17 cellular contexts compared by ENCODE assay signal in genomic region chr3:120113128-120114116, GRCh38. TPM values are rescaled to one million over a fixed set of nuclear protein-coding genes. Genes with fewer than 3 reads are reported as not detected.
DNase-seq lines count a peak whose midpoint lies in the region; ATAC-seq and TF ChIP-seq lines count a peak whose summit lies in the region.
"Had no signal": no experiment of that assay in that cellular context is flagged by ENCODE, and none has a peak within 500 bp of the region (broad histone marks: within the 10 kb centered on the region; RNA-seq: fewer than 3 reads in every experiment).

No MANE protein-coding gene starts in this region.

- POLR2A ChIA-PET in IMR-90 (lab: Charles Lee; ENCODE audit: unreplicated experiment) = no interaction called here

- peak overlapping the region; percentile 67; the same call in 1 of the 2 replicates for H3K18ac ChIP-seq in IMR-90 (ENCODE audit: low read depth, low read length)
- no peak overlapping the region for H3K18ac ChIP-seq in neuronal stem cell (ENCODE audit: low read length)

- peak; percentile 83 for DNase-seq in IMR-90
- peak; percentile 56 for DNase-seq in brain microvascular endothelial cell
- peak; percentile 62 for DNase-seq in islet precursor cell
- DNase-seq in NCI-H2107 treated with DMSO at 0.1 percent for 48 hours (lab: John Stamatoyannopoulos, UW; ENCODE audit: unreplicated experiment) = no peak
- DNase-seq in neuronal stem cell (ENCODE audit: low spot score) = no peak
- DNase-seq: activated CD8-positive, alpha-beta memory T cell treated with anti-CD3 and anti-CD28 coated beads, Interleukin-2, amount 50 U/mL, for 4 hours; aorta; GOT3; NCI-H2081 treated with DMSO at 0.1 percent for 48 hours; ovary; Peyer's patch; stimulated activated CD4-positive, alpha-beta T cell treated with anti-CD3 and anti-CD28 coated beads, Interleukin-2, amount 100 ng/mL, for 24 hours; stimulated activated naive CD8-positive, alpha-beta T cell treated with anti-CD3 and anti-CD28 coated beads, Interleukin-15, Interleukin-2, amounts not matched to agents 100 U/mL and 50 U/mL, for 24 hours had no signal

- peaks cover 26% of the 10 kb centered on the region for H3K4me1 ChIP-seq in ACC112 (ENCODE audit: control insufficient read depth, insufficient read depth, low read length, unreplicated experiment)
- peaks cover 12% of the 10 kb centered on the region for H3K4me1 ChIP-seq in IMR-90 (ENCODE audit: control insufficient read depth, insufficient read depth, low read length)
- no peaks in the 10 kb centered on the region for H3K4me1 ChIP-seq in neuronal stem cell (ENCODE audit: control insufficient read depth in 2 of 2, insufficient read depth in 1 of 2, low read depth in 1 of 2, low read length in 2 of 2)
- H3K4me1 ChIP-seq: Peyer's patch had no signal

- H3K4me3 ChIP-seq in ACC112 (ENCODE audit: low read depth, low read length) (no peak overlapping the region), IMR-90 (ENCODE audit: insufficient read depth, low read depth, low read length) (no peak overlapping the region), brain microvascular endothelial cell (ENCODE audit: low read depth, low read length) (no peak overlapping the region), neuronal stem cell (ENCODE audit: low read length in 2 of 2) (no peak overlapping the region)
- H3K4me3 ChIP-seq: K562, ovary, Peyer's patch had no signal

- H3K14ac ChIP-seq in IMR-90 (replicated peaks; ENCODE audit: low read depth, low read length) (no peak overlapping the region), neuronal stem cell (ENCODE audit: low read length) (no peak overlapping the region)

- H3K4me2 ChIP-seq in IMR-90 (ENCODE audit: low read depth, low read length) = peak overlapping the region; percentile 75; the same call in 1 of the 2 replicates
- no peak overlapping the region for H3K4me2 ChIP-seq in neuronal stem cell (ENCODE audit: insufficient read depth, low read length, poor library complexity, severe bottlenecking)

- peak overlapping the region; percentile 51 for H3K27ac ChIP-seq in ACC112 (ENCODE audit: low read depth, low read length)
- no peak overlapping the region for H3K27ac ChIP-seq in IMR-90 (ENCODE audit: insufficient read depth, low read length)
- H3K27ac ChIP-seq in brain microvascular endothelial cell = no peak overlapping the region
- no peak overlapping the region for H3K27ac ChIP-seq in neuronal stem cell (replicated peaks; ENCODE audit: low read length)
- H3K27ac ChIP-seq: ovary, Peyer's patch had no signal

- H3K79me1 ChIP-seq in IMR-90 (ENCODE audit: low read depth in 1 of 2, low read length in 2 of 2) = no peaks in the 10 kb centered on the region
- H3K79me1 ChIP-seq in neuronal stem cell (ENCODE audit: low read depth, low read length) = no peaks in the 10 kb centered on the region

- CTCF ChIA-PET in IMR-90 (lab: Yijun Ruan, JAX) = interaction anchor here (0.7 kb wide), 2 partner anchors 8 to 22 kb away, joined by 3 to 5 read pairs; no protein-coding TSS in a partner anchor

- dilution Hi-C loops in IMR-90 (cut with HindIII; ENCODE audit: low sequenced_read_pairs, unreplicated experiment) = no loop called here

- peak overlapping the region; percentile 46; the same call in 1 of the 2 replicates for H2BK120ac ChIP-seq in IMR-90 (ENCODE audit: low read depth, low read length)
- no peak overlapping the region for H2BK120ac ChIP-seq in neuronal stem cell (ENCODE audit: low read depth, low read length)

- in situ Hi-C loops in IMR-90 (cut with MboI; ENCODE audit: low sequenced_read_pairs) = no loop called here
- in situ Hi-C loops in brain microvascular endothelial cell (cut with HindIII; ENCODE audit: low pct_ligation_motif_present, low sequenced_read_pairs) = no loop called here

- no peak overlapping the region for H2AK9ac ChIP-seq in IMR-90 (replicated peaks; ENCODE audit: low read depth, low read length, poor library complexity)

- H3K4ac ChIP-seq in IMR-90 (ENCODE audit: low read depth, low read length) = peak overlapping the region; percentile 18; the same call in 1 of the 2 replicates
- H3K4ac ChIP-seq in neuronal stem cell (ENCODE audit: low read length) = no peak overlapping the region

- no peaks in the 10 kb centered on the region for H3K79me2 ChIP-seq in ACC112 (ENCODE audit: control insufficient read depth, insufficient read depth, low read length, unreplicated experiment)

- H3K27me3 ChIP-seq in ACC112 (ENCODE audit: insufficient read depth, low read length) = no peaks in the 10 kb centered on the region
- H3K27me3 ChIP-seq in IMR-90 (ENCODE audit: control insufficient read depth, insufficient read depth, low read length) = no peaks in the 10 kb centered on the region
- H3K27me3 ChIP-seq in brain microvascular endothelial cell (replicated peaks) = no peaks in the 10 kb centered on the region
- no peaks in the 10 kb centered on the region for H3K27me3 ChIP-seq in neuronal stem cell (ENCODE audit: control insufficient read depth in 3 of 3, insufficient read depth in 3 of 3, low read depth in 1 of 3, low read length in 3 of 3)
- H3K27me3 ChIP-seq: ovary, Peyer's patch had no signal

- H2BK20ac ChIP-seq in IMR-90 (ENCODE audit: low read depth, low read length) = 0 out of 2 replicates have a peak overlapping the region, but pooled peaks have one; percentile 35

- H3K56ac ChIP-seq in IMR-90 (ENCODE audit: extremely low read depth, insufficient read depth, low read length) = no peak overlapping the region

- no peak for TF ChIP-seq POLR2A in IMR-90 (IDR thresholded peaks at IDR 0.05; ENCODE audit: low read depth, low read length)

- TF ChIP-seq RAD21 in IMR-90 (IDR thresholded peaks at IDR 0.05; ENCODE audit: low read length) = 0 out of 2 replicates have a peak, but pooled peaks have one; percentile 2

- H4K8ac ChIP-seq in IMR-90 (ENCODE audit: low read depth in 2 of 2, low read length in 2 of 2) = 0 out of 4 replicates have a peak overlapping the region, but pooled peaks of 1 of the 2 experiments have one; percentile 6
- no peak overlapping the region for H4K8ac ChIP-seq in neuronal stem cell (ENCODE audit: low read depth, low read length)

- no peak overlapping the region for H2AK5ac ChIP-seq in IMR-90 (ENCODE audit: low read depth, low read length)
- no peak overlapping the region for H2AK5ac ChIP-seq in neuronal stem cell (ENCODE audit: low read depth, low read length)

- H3K9ac ChIP-seq in IMR-90 (ENCODE audit: low read depth, low read length) (no peak overlapping the region), neuronal stem cell (ENCODE audit: low read depth, low read length, poor library complexity) (no peak overlapping the region)

- no peaks in the 10 kb centered on the region for H3K36me3 ChIP-seq in ACC112 (ENCODE audit: insufficient read depth, low read length)
- H3K36me3 ChIP-seq in IMR-90 (ENCODE audit: control insufficient read depth, insufficient read depth, low read length) = no peaks in the 10 kb centered on the region
- no peaks in the 10 kb centered on the region for H3K36me3 ChIP-seq in brain microvascular endothelial cell (replicated peaks)
- no peaks in the 10 kb centered on the region for H3K36me3 ChIP-seq in neuronal stem cell (replicated peaks in 1 of 2; ENCODE audit: control insufficient read depth in 2 of 2, insufficient read depth in 2 of 2, low read length in 2 of 2)
- H3K36me3 ChIP-seq: ovary, Peyer's patch had no signal

- H2BK12ac ChIP-seq in neuronal stem cell (ENCODE audit: low read length) = no peak overlapping the region

- no peaks in the 10 kb centered on the region for H4K20me1 ChIP-seq in IMR-90 (ENCODE audit: insufficient read depth, low read length)

- H2BK5ac ChIP-seq in IMR-90 (ENCODE audit: low read depth, low read length, poor library complexity, severe bottlenecking) = peak overlapping the region; percentile 37
- no peak overlapping the region for H2BK5ac ChIP-seq in neuronal stem cell (ENCODE audit: low read length)

- peaks cover 3% of the 10 kb centered on the region for H3K9me1 ChIP-seq in IMR-90 (ENCODE audit: insufficient read depth, low read length)

- no peak for TF ChIP-seq CTCF in IMR-90 (conservative IDR thresholded peaks at IDR 0.05; ENCODE audit: low read depth, low read length)
- TF ChIP-seq CTCF in brain microvascular endothelial cell (IDR thresholded peaks at IDR 0.05; ENCODE audit: low read depth, low read length, missing control alignments) = no peak

- H2BK15ac ChIP-seq in IMR-90 (ENCODE audit: low read depth, low read length) (peak overlapping the region; percentile 44; the same call in 1 of the 3 replicates), neuronal stem cell (ENCODE audit: low read length) (no peak overlapping the region)

- no TSS peak for BruUV-seq in IMR-90 (replicated peaks; lab: Mats Ljungman, UMichigan)

- no peaks in the 10 kb centered on the region for H3K9me3 ChIP-seq in IMR-90 (ENCODE audit: control insufficient read depth, insufficient read depth, low read length)
- H3K9me3 ChIP-seq in neuronal stem cell (replicated peaks in 1 of 2; ENCODE audit: control insufficient read depth in 2 of 2, insufficient read depth in 1 of 2, low read depth in 1 of 2, low read length in 2 of 2) = no peaks in the 10 kb centered on the region
- H3K9me3 ChIP-seq: ovary had no signal

- WGBS in IMR-90 (ENCODE audit: extremely low coverage in 2 of 2, insufficient read length in 1 of 2), 2 experiments = 50% methylated on average over 2 of the region's 8 CpGs; no CpG with 5 or more reads in 1 of the 2 experiments
- no CpG with 5 or more reads among the region's 8 CpGs for WGBS in neuronal stem cell (ENCODE audit: extremely low coverage in 2 of 2, insufficient read length in 2 of 2, insufficient replicate concordance in 1 of 2), 2 donors

- intact Hi-C loops in IMR-90 (cut with micrococcal nuclease) = no loop called here

- H4K5ac ChIP-seq in IMR-90 (ENCODE audit: low read depth, low read length) = no peak overlapping the region; the same call in 1 of the 2 replicates

- H4K91ac ChIP-seq in IMR-90 (ENCODE audit: insufficient read depth, low read depth, low read length) (no peak overlapping the region), neuronal stem cell (ENCODE audit: low read depth, low read length, poor library complexity) (no peak overlapping the region)

- H2AFZ ChIP-seq in ACC112 (ENCODE audit: low read length, unreplicated experiment) (peak overlapping the region; percentile 17), IMR-90 (replicated peaks; ENCODE audit: low read length, poor library complexity) (peak overlapping the region; percentile 33), neuronal stem cell (ENCODE audit: low read length) (no peak overlapping the region)

- H3K23ac ChIP-seq in IMR-90 (ENCODE audit: low read depth, low read length) = no peak overlapping the region; the same call in 1 of the 2 replicates
- H3K23ac ChIP-seq in neuronal stem cell (ENCODE audit: low read depth, low read length, poor library complexity) = no peak overlapping the region

- peak; percentile 95 for ATAC-seq in IMR-90 (ENCODE audit: low read depth)
- no peak for ATAC-seq in GM18511 (IDR thresholded peaks at IDR 0.05; ENCODE audit: unreplicated experiment)
- ATAC-seq in HG03039 (IDR thresholded peaks at IDR 0.05; ENCODE audit: unreplicated experiment) = no peak
- ATAC-seq: K562; stimulated activated naive CD8-positive, alpha-beta T cell treated with anti-CD3 and anti-CD28 coated beads, Interleukin-15, Interleukin-2, amounts not matched to agents 100 U/mL and 50 U/mL, for 24 hours had no signal

RNA-seq across cellular contexts. Expression of gene GSK3B, which starts 19.2 kb away (rescaled TPM):
- 33.2 and 39.7 TPM in 2 replicates for total RNA-seq in IMR-90 (2012; rRNA removed)
- 19.2 and 21.4 TPM in 2 replicates for polyA plus RNA-seq in IMR-90 (2012; rRNA removed)
- polyA plus RNA-seq in IMR-90 (2012; cell fraction: cytosol; rRNA removed) = 5.4 and 7.8 TPM in 2 replicates
- 2.7 and 13.0 TPM in 2 replicates for polyA plus RNA-seq in IMR-90 (2012; cell fraction: nucleus; rRNA removed; ENCODE audit: low replicate concordance)
- 52.8 TPM for polyA plus RNA-seq in neuronal stem cell (2013, experiment 1 of 2)
- 57.4 TPM for polyA plus RNA-seq in neuronal stem cell (2013, experiment 2 of 2)

Comparison
In these comparisons a context has a peak if more than half of its experiments do, and no peak if none do; other contexts are left out.
1. DNase-seq: peak in IMR-90 (single experiment), brain microvascular endothelial cell (single experiment) and islet precursor cell (single experiment); none in NCI-H2107 treated with DMSO at 0.1 percent for 48 hours (single experiment) and neuronal stem cell (single experiment).